26 cellular contexts compared by ENCODE assay signal in the genomic region with DNA sequence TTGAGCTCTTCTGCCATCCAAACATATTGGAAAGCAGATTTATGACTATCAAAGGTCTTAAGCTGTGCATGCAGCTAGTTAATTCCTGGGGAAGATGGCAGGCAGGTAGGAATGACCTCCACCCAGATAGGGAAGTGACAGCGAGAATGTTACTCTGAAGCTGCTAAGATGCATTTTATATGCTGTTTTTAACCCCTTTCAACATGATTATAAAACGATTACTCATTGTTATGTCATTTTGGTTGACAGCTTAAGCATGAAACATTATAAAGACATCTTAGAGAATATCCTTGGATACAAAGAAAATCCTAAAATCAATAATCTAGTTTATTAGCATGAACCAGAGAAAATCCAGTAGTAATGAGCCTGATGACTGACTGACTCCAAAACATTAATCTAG.
"Had no signal": no experiment of that assay in that cellular context is flagged by ENCODE, and none has a peak within 500 bp of the region (broad histone marks: within the 10 kb centered on the region; RNA-seq: fewer than 3 reads in every experiment).

No MANE protein-coding gene starts in this region.

- H3K4me3 ChIP-seq: left lung, lower lobe of right lung, ovary, right atrium auricular region, right lobe of liver, smooth muscle cell, stomach, testis, thyroid gland, transverse colon, upper lobe of left lung had no signal

- DNase-seq: hypothalamus; immature natural killer cell; kidney; left colon; left lung; lower lobe of right lung; mammary epithelial cell; mesenchymal stem cell; naive B cell; natural killer cell; nephron progenitor cell; ovary; right lobe of liver; stimulated activated CD4-positive, alpha-beta T cell treated with anti-CD3 and anti-CD28 coated beads, Interleukin-15, amount 100 ng/mL, for 24 hours; stimulated activated CD4-positive, alpha-beta T cell treated with anti-CD3 and anti-CD28 coated beads, Interleukin-2, amount 100 ng/mL, for 24 hours; stimulated activated CD4-positive, alpha-beta T cell treated with anti-CD3 and anti-CD28 coated beads, Interleukin-4, amount 100 ng/mL, for 1 hour; stimulated activated naive B cell treated with anti-CD40 and anti-IgM and Interleukin-4, amounts not matched to agents 10 μg/mL and 1 μg/mL and 100 μg/mL, for 72 hours; stimulated activated naive CD8-positive, alpha-beta T cell treated with anti-CD3 and anti-CD28 coated beads, Interleukin-15, Interleukin-2, amounts not matched to agents 100 U/mL and 50 U/mL, for 24 hours; stomach; testis; thyroid gland; transverse colon; upper lobe of left lung had no signal

- H3K4me1 ChIP-seq: left lung, testis, transverse colon had no signal

- H3K27me3 ChIP-seq: left lung, ovary, right atrium auricular region, right lobe of liver, stomach, testis, thyroid gland, transverse colon, upper lobe of left lung had no signal

- H3K9me3 ChIP-seq: left lung, lower lobe of right lung, ovary, right atrium auricular region, right lobe of liver, stomach, testis, thyroid gland, transverse colon, upper lobe of left lung had no signal

- H3K36me3 ChIP-seq: left lung, lower lobe of right lung, ovary, right atrium auricular region, right lobe of liver, stomach, thyroid gland, transverse colon, upper lobe of left lung had no signal

- FAIRE-seq: islet of Langerhans, kidney had no signal

- H3K27ac ChIP-seq: left lung, lower lobe of right lung, ovary, right atrium auricular region, right lobe of liver, stomach, testis, thyroid gland, transverse colon, upper lobe of left lung had no signal
